ENCODE assay signal across 1 cellular context in the genomic region with DNA sequence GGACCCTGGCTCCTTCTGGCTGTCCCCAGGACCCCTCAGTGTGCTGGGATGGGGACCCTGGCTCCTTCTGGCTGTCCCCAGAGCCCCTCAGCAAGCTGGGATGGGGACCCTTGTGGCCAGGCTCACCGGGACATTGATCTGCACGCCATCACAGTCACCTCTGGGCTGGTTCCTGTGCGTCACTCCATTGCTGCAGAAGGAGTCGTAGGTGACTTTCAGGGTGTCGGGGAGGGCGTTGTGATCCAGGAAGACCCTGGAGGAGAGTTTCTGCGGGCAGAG.
TF ChIP-seq lines count a peak whose summit lies in the region.

No MANE protein-coding gene starts in this region.

TF ChIP-seq in K562, 482 proteins besides CTCF, POLR2A, EP300 and RAD21:
- TF ChIP-seq, protein P1, sequence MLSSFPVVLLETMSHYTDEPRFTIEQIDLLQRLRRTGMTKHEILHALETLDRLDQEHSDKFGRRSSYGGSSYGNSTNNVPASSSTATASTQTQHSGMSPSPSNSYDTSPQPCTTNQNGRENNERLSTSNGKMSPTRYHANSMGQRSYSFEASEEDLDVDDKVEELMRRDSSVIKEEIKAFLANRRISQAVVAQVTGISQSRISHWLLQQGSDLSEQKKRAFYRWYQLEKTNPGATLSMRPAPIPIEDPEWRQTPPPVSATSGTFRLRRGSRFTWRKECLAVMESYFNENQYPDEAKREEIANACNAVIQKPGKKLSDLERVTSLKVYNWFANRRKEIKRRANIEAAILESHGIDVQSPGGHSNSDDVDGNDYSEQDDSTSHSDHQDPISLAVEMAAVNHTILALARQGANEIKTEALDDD (IDR thresholded peaks at IDR 0.05): no peak
- TF ChIP-seq HNRNPLL (IDR thresholded peaks at IDR 0.05; ENCODE audit: low read depth, low read length, poor library complexity, severe bottlenecking): peak; percentile 2
